15 cellular contexts compared by ENCODE assay signal in genomic region chr7:70372768-70373241, GRCh38.
"Had no signal": no experiment of that assay in that cellular context is flagged by ENCODE, and none has a peak within 500 bp of the region (broad histone marks: within the 10 kb centered on the region; RNA-seq: fewer than 3 reads in every experiment).

No MANE protein-coding gene starts in this region.

- H3K27ac Mint-ChIP-seq: activated CD8-positive, alpha-beta T cell treated with anti-CD3 and anti-CD28 coated beads, Interleukin-2, amount 10 ng/mL, durations not matched to agents 7 days and 5 days; activated naive CD4-positive, alpha-beta T cell treated with anti-CD3 and anti-CD28 coated beads for 36 hours; activated T-helper 1 cell treated with anti-CD3 and anti-CD28 coated beads, Interleukin-12 subunit alpha, Interleukin-12 subunit beta, Interleukin-2, Interleukin-4 antibody, amounts not matched to agents 30 ng/mL and 10 ng/mL and 1 ng/mL, durations not matched to agents 14 hours and 24 hours and 36 hours; memory B cell; natural killer cell treated with Interleukin-12 subunit alpha and Interleukin-12 subunit beta and Interleukin-15 and Interleukin-18, amount 100 ng/mL, for 72 hours had no signal

- H3K27me3 Mint-ChIP-seq: memory B cell; natural killer cell treated with Interleukin-12 subunit alpha and Interleukin-12 subunit beta and Interleukin-15 and Interleukin-18, amount 100 ng/mL, for 72 hours had no signal

- H3K9me3 Mint-ChIP-seq: activated naive CD4-positive, alpha-beta T cell treated with anti-CD3 and anti-CD28 coated beads for 36 hours; activated T-helper 1 cell treated with anti-CD3 and anti-CD28 coated beads, Interleukin-12 subunit alpha, Interleukin-12 subunit beta, Interleukin-2, Interleukin-4 antibody, amounts not matched to agents 30 ng/mL and 10 ng/mL and 1 ng/mL, durations not matched to agents 14 hours and 24 hours and 36 hours; natural killer cell treated with Interleukin-12 subunit alpha and Interleukin-12 subunit beta and Interleukin-15 and Interleukin-18, amount 100 ng/mL, for 72 hours had no signal

- H3K36me3 Mint-ChIP-seq: natural killer cell treated with Interleukin-12 subunit alpha and Interleukin-12 subunit beta and Interleukin-15 and Interleukin-18, amount 100 ng/mL, for 72 hours had no signal

- H3K4me1 Mint-ChIP-seq: memory B cell had no signal

- DNase-seq: activated CD8-positive, alpha-beta memory T cell treated with anti-CD3 and anti-CD28 coated beads, Interleukin-2, amount 50 U/mL, for 48 hours; activated CD8-positive, alpha-beta T cell treated with anti-CD3 and anti-CD28 coated beads, Interleukin-2, amount 10 ng/mL, durations not matched to agents 7 days and 5 days; activated naive CD4-positive, alpha-beta T cell treated with anti-CD3 and anti-CD28 coated beads for 36 hours; esophagus squamous epithelium; foreskin keratinocyte; head of caudate nucleus; left lung; occipital lobe; stimulated activated CD4-positive, alpha-beta T cell treated with anti-CD3 and anti-CD28 coated beads, Interleukin-12 subunit alpha, Interleukin-12 subunit beta, amount 100 ng/mL, for 4 hours; stimulated activated naive CD4-positive, alpha-beta T cell; T1000; trophoblast cell had no signal

- H3K4me3 Mint-ChIP-seq: activated CD8-positive, alpha-beta T cell treated with anti-CD3 and anti-CD28 coated beads, Interleukin-2, amount 10 ng/mL, durations not matched to agents 7 days and 5 days; activated naive CD4-positive, alpha-beta T cell treated with anti-CD3 and anti-CD28 coated beads for 36 hours; activated T-helper 1 cell treated with anti-CD3 and anti-CD28 coated beads, Interleukin-12 subunit alpha, Interleukin-12 subunit beta, Interleukin-2, Interleukin-4 antibody, amounts not matched to agents 30 ng/mL and 10 ng/mL and 1 ng/mL, durations not matched to agents 14 hours and 24 hours and 36 hours; memory B cell; natural killer cell treated with Interleukin-12 subunit alpha and Interleukin-12 subunit beta and Interleukin-15 and Interleukin-18, amount 100 ng/mL, for 72 hours had no signal
